Comparison of ENCODE assay signal across 24 cellular contexts in the genomic region with DNA sequence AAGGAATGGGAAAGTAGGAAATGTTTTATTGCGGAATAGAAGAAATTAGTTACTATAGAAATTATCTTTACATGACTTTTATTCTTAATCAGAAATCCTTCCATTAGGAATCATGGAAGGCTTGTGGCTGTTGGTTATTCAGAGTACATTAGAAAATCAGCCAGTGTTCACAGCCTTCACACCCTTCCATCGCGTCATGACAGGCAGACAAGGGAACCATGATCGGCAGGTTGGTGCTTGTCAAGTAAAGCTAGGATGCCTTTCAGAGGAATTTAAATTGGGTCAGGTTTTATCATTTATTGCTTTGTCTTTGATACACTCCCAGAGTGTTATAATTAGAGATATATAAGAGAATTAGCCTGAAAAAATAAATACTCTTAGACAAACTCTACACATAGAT.
DNase-seq lines count a peak whose midpoint lies in the region; ATAC-seq, FAIRE-seq and TF ChIP-seq lines count a peak whose summit lies in the region.
"Had no signal": no experiment of that assay in that cellular context is flagged by ENCODE, and none has a peak within 500 bp of the region (broad histone marks: within the 10 kb centered on the region; RNA-seq: fewer than 3 reads in every experiment).

No MANE protein-coding gene starts in this region.

- peaks cover 8% of the 10 kb centered on the region for H3K36me3 Mint-ChIP-seq in MCF 10A (ENCODE audit: insufficient read depth, unreplicated experiment)
- H3K36me3 Mint-ChIP-seq: CD4-positive, CD25-positive, alpha-beta regulatory T cell; CD8-positive, alpha-beta T cell had no signal

- DNase-seq in MCF 10A (ENCODE audit: unreplicated experiment), result peak; percentile 33
- DNase-seq in breast epithelium (ENCODE audit: low spot score in 2 of 2), result no peak
- DNase-seq in bronchial epithelial cell (ENCODE audit: low read depth), result peak; percentile 72
- DNase-seq in NCI-H2081 treated with DMSO at 0.1 percent for 48 hours (lab: John Stamatoyannopoulos, UW), result no peak
- DNase-seq in Peyer's patch, result no peak
- DNase-seq: Caco-2; CD4-positive, CD25-positive, alpha-beta regulatory T cell; CD8-positive, alpha-beta T cell; DMS153; DND-41; GOT3; HFFc6 had no signal

- POLR2A ChIA-PET in MCF 10A (lab: Yijun Ruan, JAX), result interaction anchor here (1.0 kb wide), 1 partner anchor 10 kb away, joined by 4 read pairs; no protein-coding TSS in a partner anchor

- no peak overlapping the region for H3K4me3 ChIP-seq in breast epithelium
- H3K4me3 ChIP-seq in bronchial epithelial cell (ENCODE audit: low read depth, low read length), result no peak overlapping the region
- H3K4me3 ChIP-seq in neural cell (ENCODE audit: low read length), result no peak overlapping the region
- no peak overlapping the region for H3K4me3 ChIP-seq in Peyer's patch
- H3K4me3 ChIP-seq: BLaER1, HAP-1 had no signal

- TF ChIP-seq CTCF in MCF 10A (IDR thresholded peaks at IDR 0.05; ENCODE audit: unreplicated experiment) (no peak), breast epithelium (IDR thresholded peaks at IDR 0.05) (no peak), bronchial epithelial cell (IDR thresholded peaks at IDR 0.05; ENCODE audit: insufficient read depth, low read length, severe bottlenecking) (no peak), neural cell (IDR thresholded peaks at IDR 0.05; ENCODE audit: poor library complexity, severe bottlenecking) (no peak), Peyer's patch (IDR thresholded peaks at IDR 0.05) (no peak)

- TF ChIP-seq EP300 in neural cell (conservative IDR thresholded peaks at IDR 0.05; ENCODE audit: poor library complexity, severe bottlenecking), result peak; percentile 90

- peaks cover 14% of the 10 kb centered on the region for H3K9me3 Mint-ChIP-seq in MCF 10A (ENCODE audit: unreplicated experiment)
- H3K9me3 Mint-ChIP-seq: HFFc6 had no signal

- no peak for TF ChIP-seq RAD21 in neural cell (conservative IDR thresholded peaks at IDR 0.05)

- no peaks in the 10 kb centered on the region for H3K9me2 ChIP-seq in neural cell (ENCODE audit: insufficient read depth, low read length)

- no peak for FAIRE-seq in bronchial epithelial cell (lab: Jason Lieb, UNC)
- FAIRE-seq: A204.1, G401.6, GM12892, H54 had no signal

- BruUV-seq in MCF 10A (replicated peaks; lab: Mats Ljungman, UMichigan), result no TSS peak

- H3K36me3 ChIP-seq in breast epithelium (no peaks in the 10 kb centered on the region), bronchial epithelial cell (ENCODE audit: control insufficient read depth, insufficient read depth, low read length) (no peaks in the 10 kb centered on the region), neural cell (ENCODE audit: insufficient read depth, low read length) (no peaks in the 10 kb centered on the region), Peyer's patch (no peaks in the 10 kb centered on the region)
- H3K36me3 ChIP-seq: BLaER1, HAP-1 had no signal

- H3K4me2 ChIP-seq in neural cell (ENCODE audit: low read length), result peak overlapping the region; percentile 49
- H3K4me2 ChIP-seq: BLaER1 had no signal

- TF ChIP-seq POLR2A in breast epithelium (IDR thresholded peaks at IDR 0.05), result no peak
- no peak for TF ChIP-seq POLR2A in Peyer's patch (IDR thresholded peaks at IDR 0.05)

- no peaks in the 10 kb centered on the region for H4K20me1 ChIP-seq in neural cell (ENCODE audit: insufficient read depth)
- H4K20me1 ChIP-seq: BLaER1 had no signal

- no peaks in the 10 kb centered on the region for H3K27me3 Mint-ChIP-seq in MCF 10A (ENCODE audit: insufficient read depth, unreplicated experiment)
- H3K27me3 Mint-ChIP-seq: B cell; CD4-positive, CD25-positive, alpha-beta regulatory T cell had no signal

- H3K9me3 ChIP-seq in breast epithelium, result no peaks in the 10 kb centered on the region
- no peaks in the 10 kb centered on the region for H3K9me3 ChIP-seq in neural cell (ENCODE audit: low read length)
- H3K9me3 ChIP-seq in Peyer's patch, result no peaks in the 10 kb centered on the region
- H3K9me3 ChIP-seq: BLaER1, Caco-2, HAP-1 had no signal

- H3K4me1 Mint-ChIP-seq in MCF 10A (ENCODE audit: insufficient read depth, unreplicated experiment), result peaks cover 21% of the 10 kb centered on the region
- H3K4me1 Mint-ChIP-seq: B cell; CD4-positive, CD25-positive, alpha-beta regulatory T cell had no signal

- H3K27me3 ChIP-seq in breast epithelium, result no peaks in the 10 kb centered on the region
- H3K27me3 ChIP-seq in bronchial epithelial cell (ENCODE audit: control insufficient read depth, insufficient read depth, low read length), result no peaks in the 10 kb centered on the region
- H3K27me3 ChIP-seq in neural cell (ENCODE audit: insufficient read depth, low read depth, low read length), result no peaks in the 10 kb centered on the region
- no peaks in the 10 kb centered on the region for H3K27me3 ChIP-seq in Peyer's patch
- H3K27me3 ChIP-seq: BLaER1 had no signal

- CTCF ChIA-PET in MCF 10A (lab: Yijun Ruan, JAX), result interaction anchor here (0.7 to 0.8 kb wide), 2 partner anchors 122 to 672 kb away, joined by 3 to 4 read pairs; no protein-coding TSS in a partner anchor

- peak; percentile 70 for ATAC-seq in esophagus mucosa
- no peak for ATAC-seq in SK-N-SH treated with all-trans-retinoic acid at 6 μM for 48 hours
- ATAC-seq: CD8-positive, alpha-beta T cell had no signal

- H3K79me2 ChIP-seq in neural cell (replicated peaks; ENCODE audit: insufficient read depth, low read length), result no peaks in the 10 kb centered on the region

- H3K27ac ChIP-seq in breast epithelium (no peak overlapping the region), neural cell (ENCODE audit: low read length) (peak overlapping the region; percentile 65), Peyer's patch (no peak overlapping the region)
- H3K27ac ChIP-seq: 22Rv1, BLaER1, C4-2B had no signal

- H3F3A ChIP-seq in neural cell (ENCODE audit: insufficient read depth, low read length, poor library complexity, severe bottlenecking), result no peaks in the 10 kb centered on the region

- H2AFZ ChIP-seq in neural cell (ENCODE audit: low read depth, low read length), result no peak overlapping the region

- H3K9ac ChIP-seq in neural cell (ENCODE audit: low read length), result peak overlapping the region; percentile 32
- H3K9ac ChIP-seq: BLaER1 had no signal

- H3K4me1 ChIP-seq in breast epithelium (no peaks in the 10 kb centered on the region), Peyer's patch (no peaks in the 10 kb centered on the region)
- H3K4me1 ChIP-seq: BLaER1, Caco-2 had no signal

- H3K27ac Mint-ChIP-seq in MCF 10A (ENCODE audit: low read depth, unreplicated experiment), result no peak overlapping the region
- H3K27ac Mint-ChIP-seq: B cell; CD8-positive, alpha-beta T cell; HFFc6 had no signal

- H3K4me3 Mint-ChIP-seq in MCF 10A (ENCODE audit: unreplicated experiment), result no peak overlapping the region
- H3K4me3 Mint-ChIP-seq: B cell; CD4-positive, CD25-positive, alpha-beta regulatory T cell; CD8-positive, alpha-beta T cell; HFFc6 had no signal

- intact Hi-C loops in MCF 10A (cut with micrococcal nuclease) (loop anchor here (10.0 kb wide), 1 partner anchor 299 kb away; no protein-coding TSS in a partner anchor), breast epithelium (cut with DNase I; ENCODE audit: low total_unique reads) (no loop called here)

TF ChIP-seq in neural cell, 6 proteins besides CTCF, POLR2A, EP300 and RAD21 (continues in another document):
- no peak for TF ChIP-seq EZH2 (IDR thresholded peaks at IDR 0.05; ENCODE audit: borderline replicate concordance, insufficient read depth, low read length, poor library complexity, severe bottlenecking)

TF ChIP-seq in SK-N-SH treated with all-trans-retinoic acid at 6 μM for 48 hours, 23 proteins besides CTCF, POLR2A, EP300 and RAD21:
- TF ChIP-seq GLIS3 (CRISPR knock-in tag; IDR thresholded peaks at IDR 0.05), result no peak
- no peak for TF ChIP-seq ZNF8 (CRISPR knock-in tag; IDR thresholded peaks at IDR 0.05)
- no peak for TF ChIP-seq PPARA (CRISPR knock-in tag; IDR thresholded peaks at IDR 0.05; ENCODE audit: borderline replicate concordance)
- no peak for TF ChIP-seq ZNF70 (CRISPR knock-in tag; IDR thresholded peaks at IDR 0.05)
- TF ChIP-seq ESRRG (CRISPR knock-in tag; IDR thresholded peaks at IDR 0.05), result no peak
- TF ChIP-seq CSRNP3 (CRISPR knock-in tag; IDR thresholded peaks at IDR 0.05), result no peak
- no peak for TF ChIP-seq OSR1 (CRISPR knock-in tag; IDR thresholded peaks at IDR 0.05)

Comparison
In these comparisons a context has a peak if more than half of its experiments do, and no peak if none do; other contexts are left out.
1. DNase-seq: peak in MCF 10A (single experiment) and bronchial epithelial cell (single experiment); none in breast epithelium (0 of 2), NCI-H2081 treated with DMSO at 0.1 percent for 48 hours (single experiment) and Peyer's patch (0 of 3).